11 cellular contexts compared by ENCODE assay signal in the genomic region with DNA sequence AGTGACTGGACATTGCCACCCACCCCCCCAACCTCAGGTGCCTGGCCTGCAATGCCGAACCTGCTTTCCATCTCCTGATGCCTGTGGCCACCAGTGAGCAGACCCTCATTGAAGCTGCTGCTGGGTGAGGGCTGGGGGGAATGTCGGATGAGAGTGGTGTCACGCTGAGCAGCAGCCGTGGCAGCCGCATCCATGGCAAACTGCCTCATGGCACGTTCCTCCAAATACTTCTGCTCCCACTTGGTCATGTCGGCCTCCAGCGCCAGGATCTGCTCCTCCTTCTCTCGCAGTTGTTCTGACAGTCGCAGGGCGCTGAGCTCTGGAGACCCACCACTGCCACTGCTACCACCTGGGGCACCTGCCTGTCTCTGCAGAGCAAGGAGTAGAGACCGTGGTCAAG. TPM values are rescaled to one million over a fixed set of nuclear protein-coding genes. Genes with fewer than 3 reads are reported as not detected.
DNase-seq lines count a peak whose midpoint lies in the region; ATAC-seq and TF ChIP-seq lines count a peak whose summit lies in the region.
"Had no signal": no experiment of that assay in that cellular context is flagged by ENCODE, and none has a peak within 500 bp of the region (broad histone marks: within the 10 kb centered on the region; RNA-seq: fewer than 3 reads in every experiment).

No MANE protein-coding gene starts in this region.

- no peak overlapping the region for H4K12ac ChIP-seq in trophoblast cell (ENCODE audit: low read depth, low read length)

- peaks cover 34 to 100% (median 90%) of the 10 kb centered on the region in 9 donors for H3K4me1 ChIP-seq in heart right ventricle
- peaks cover 88 to 100% (median 97%) of the 10 kb centered on the region in 4 donors for H3K4me1 ChIP-seq in esophagus muscularis mucosa
- peaks cover 53 to 75% of the 10 kb centered on the region in 2 experiments for H3K4me1 ChIP-seq in trophoblast cell (ENCODE audit: control insufficient read depth in 1 of 2, insufficient read depth in 2 of 2, low read length in 2 of 2)

- H3K9me3 ChIP-seq in heart right ventricle = no peaks in the 10 kb centered on the region
- no peaks in the 10 kb centered on the region for H3K9me3 ChIP-seq in esophagus muscularis mucosa
- H3K9me3 ChIP-seq in trophoblast cell (ENCODE audit: insufficient read depth, low read depth, low read length) = no peaks in the 10 kb centered on the region

- H2BK5ac ChIP-seq in trophoblast cell (ENCODE audit: low read depth, low read length, poor library complexity) = no peak overlapping the region

- 61 to 62% methylated on average over 12 of the region's 12 CpGs for WGBS in heart right ventricle, 2 donors
- 66% methylated on average over 7 of the region's 12 CpGs for WGBS in esophagus muscularis mucosa
- no CpG with 5 or more reads among the region's 12 CpGs for WGBS in trophoblast cell (ENCODE audit: extremely low coverage, insufficient coverage, insufficient read length)

- H3K36me3 ChIP-seq in heart right ventricle = peaks cover 0 to 95% (median 80%) of the 10 kb centered on the region in 9 donors
- peaks cover 71 to 94% (median 89%) of the 10 kb centered on the region in 4 donors for H3K36me3 ChIP-seq in esophagus muscularis mucosa
- H3K36me3 ChIP-seq in trophoblast cell (ENCODE audit: control insufficient read depth in 1 of 2, insufficient read depth in 2 of 2, low read length in 2 of 2) = peaks cover 77 to 87% of the 10 kb centered on the region in 2 experiments

- DNase-seq in heart right ventricle = no peak
- DNase-seq in Right ventricle myocardium inferior (ENCODE audit: missing footprints) = no peak
- no peak for DNase-seq in esophagus muscularis mucosa (ENCODE audit: extremely low spot score)
- DNase-seq in trophoblast cell = no peak
- no peak for DNase-seq in T-helper 1 cell
- DNase-seq: NCI-H2107; occipital lobe; stimulated activated CD4-positive, alpha-beta T cell treated with anti-CD3 and anti-CD28 coated beads, Interleukin-4, amount 100 ng/mL, for 1 hour had no signal

- H4K8ac ChIP-seq in trophoblast cell (ENCODE audit: low read depth, low read length) = no peak overlapping the region

- H3K4me3 ChIP-seq in heart right ventricle (no peak overlapping the region), esophagus muscularis mucosa (peak overlapping the region in 1 of 4 donors; percentile 1), trophoblast cell (ENCODE audit: low read depth, low read length) (no peak overlapping the region)

- peak overlapping the region in 8 of 10 donors; percentile 15 to 100 (median 68) for H3K27ac ChIP-seq in heart right ventricle
- peak overlapping the region; percentile 97 to 100 (median 98) for H3K27ac ChIP-seq in esophagus muscularis mucosa (replicated peaks in 1 of 4)
- H3K27ac ChIP-seq in trophoblast cell (ENCODE audit: low read depth, low read length) = peak overlapping the region; percentile 97

- no peak overlapping the region for H2AK5ac ChIP-seq in trophoblast cell (ENCODE audit: low read length)

- ATAC-seq in heart right ventricle = no peak
- ATAC-seq in Right ventricle myocardium inferior = no peak
- no peak for ATAC-seq in HG03159 (IDR thresholded peaks at IDR 0.05; ENCODE audit: unreplicated experiment)
- no peak for ATAC-seq in HG02938 (IDR thresholded peaks at IDR 0.05; ENCODE audit: unreplicated experiment)
- no peak for ATAC-seq in HG02759 (IDR thresholded peaks at IDR 0.05; ENCODE audit: unreplicated experiment)

- H3K27me3 ChIP-seq in heart right ventricle (peaks cover 0 to 15% (median 0%) of the 10 kb centered on the region in 7 donors), esophagus muscularis mucosa (no peaks in the 10 kb centered on the region), trophoblast cell (ENCODE audit: insufficient read depth, low read length) (no peaks in the 10 kb centered on the region)

- H3K4me2 ChIP-seq in trophoblast cell (ENCODE audit: low read length) = no peak overlapping the region

- intact Hi-C loops in heart right ventricle (cut with DNase I) (loop anchor here in 3 of 10 donors (5.0 to 10.0 kb wide), 3 partner anchors 33 to 145 kb away; no protein-coding TSS in a partner anchor), Right ventricle myocardium inferior (cut with DNase I) (no loop called here), esophagus muscularis mucosa (cut with DNase I) (no loop called here)

- peak overlapping the region; percentile 44 for H3K18ac ChIP-seq in trophoblast cell (ENCODE audit: low read length)

- TF ChIP-seq CTCF in heart right ventricle (IDR thresholded peaks at IDR 0.05) = no peak
- TF ChIP-seq CTCF in esophagus muscularis mucosa (IDR thresholded peaks at IDR 0.05) = no peak

- no peak overlapping the region for H3K4ac ChIP-seq in trophoblast cell (ENCODE audit: low read depth, low read length)

- H3K79me2 ChIP-seq in trophoblast cell (ENCODE audit: control insufficient read depth, insufficient read depth, low read length, poor library complexity) = peaks cover 19% of the 10 kb centered on the region

- no peak for TF ChIP-seq EP300 in esophagus muscularis mucosa (IDR thresholded peaks at IDR 0.05)

- H4K91ac ChIP-seq in trophoblast cell (ENCODE audit: low read depth, low read length) = no peak overlapping the region

- H3K23ac ChIP-seq in trophoblast cell (ENCODE audit: low read length) = no peak overlapping the region

- TF ChIP-seq POLR2A in esophagus muscularis mucosa (IDR thresholded peaks at IDR 0.05; ENCODE audit: low read depth) = no peak

- no peak overlapping the region for H2BK12ac ChIP-seq in trophoblast cell (ENCODE audit: low read length)

- peaks cover 59% of the 10 kb centered on the region for H3K79me1 ChIP-seq in trophoblast cell (ENCODE audit: low read length)

- no peak overlapping the region for H2AFZ ChIP-seq in trophoblast cell (ENCODE audit: insufficient read depth, low read length, poor library complexity)

- H2BK120ac ChIP-seq in trophoblast cell (ENCODE audit: insufficient read depth, low read length, poor library complexity) = no peak overlapping the region

- peak overlapping the region; percentile 25 for H3K14ac ChIP-seq in trophoblast cell (ENCODE audit: low read length)

- H3K9ac ChIP-seq in trophoblast cell (ENCODE audit: low read length) = no peak overlapping the region

RNA-seq across cellular contexts. Expression of a gene that starts 14.2 kb away (rescaled TPM):
- total RNA-seq in heart right ventricle (10 to 100 TPM; 27.8 to 96.6 (median 57.8) TPM), Right ventricle myocardium inferior (61.9 TPM), esophagus muscularis mucosa (100 to 1,000 TPM; 111 to 313 (median 155) TPM)
- 10 to 100 TPM; 18.7 to 19.8 TPM for polyA plus RNA-seq in heart right ventricle
- 83.2 and 85.9 TPM in 2 replicates for polyA plus RNA-seq in trophoblast cell (2013)
